Comparison of ENCODE assay signal across 26 cellular contexts in the genomic region with DNA sequence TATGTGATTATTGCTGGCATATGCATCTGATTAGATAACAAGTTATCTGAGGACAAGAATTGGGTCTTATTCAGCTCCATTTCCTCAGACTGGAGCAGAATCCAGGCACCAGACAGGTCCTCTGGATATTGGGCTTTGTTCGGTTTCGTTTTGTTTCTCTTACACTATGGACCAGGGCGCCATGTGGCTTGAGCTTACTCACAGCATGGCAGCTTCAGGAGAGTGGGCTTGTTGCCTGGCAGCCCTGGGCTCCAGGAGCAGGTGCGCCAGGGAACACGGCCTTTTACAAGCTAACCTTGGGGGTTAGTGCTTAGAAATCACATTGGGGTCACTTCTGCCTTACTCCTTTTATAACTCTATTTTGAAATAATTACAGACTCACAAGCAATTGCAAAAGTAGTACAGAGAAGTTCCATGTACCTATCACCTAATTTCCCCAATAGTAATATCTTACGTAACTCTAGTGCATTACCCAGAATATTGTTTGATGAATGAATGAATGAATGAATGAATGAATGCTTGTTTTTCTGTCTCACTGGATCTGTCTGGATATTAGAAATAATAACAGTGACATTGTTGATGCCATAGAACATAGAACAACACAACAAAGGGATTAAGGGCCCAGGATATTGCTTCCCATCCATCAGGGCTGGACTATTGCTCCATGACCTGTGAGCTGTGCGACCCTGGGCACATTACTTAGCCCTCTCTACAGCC. TPM values are rescaled to one million over a fixed set of nuclear protein-coding genes. Genes with fewer than 3 reads are reported as not detected.
DNase-seq lines count a peak whose midpoint lies in the region; ATAC-seq and TF ChIP-seq lines count a peak whose summit lies in the region.
"Had no signal": no experiment of that assay in that cellular context is flagged by ENCODE, and none has a peak within 500 bp of the region (broad histone marks: within the 10 kb centered on the region; RNA-seq: fewer than 3 reads in every experiment).

No MANE protein-coding gene starts in this region.

- H3K79me2 ChIP-seq in neural progenitor cell (ENCODE audit: low read depth): no peaks in the 10 kb centered on the region

- H3F3A ChIP-seq in neural progenitor cell (ENCODE audit: low read depth): no peaks in the 10 kb centered on the region

- intact Hi-C loops in natural killer cell (cut with micrococcal nuclease): no loop called here

- H3K27me3 Mint-ChIP-seq in natural killer cell (ENCODE audit: low read depth in 2 of 2): no peaks in the 10 kb centered on the region
- H3K27me3 Mint-ChIP-seq in natural killer cell treated with Interleukin-12 subunit alpha and Interleukin-12 subunit beta and Interleukin-15 and Interleukin-18, amount 100 ng/mL, for 72 hours: no peaks in the 10 kb centered on the region
- H3K27me3 Mint-ChIP-seq in neural progenitor cell (ENCODE audit: insufficient read depth, low read depth): peaks cover 23% of the 10 kb centered on the region
- H3K27me3 Mint-ChIP-seq in endodermal cell (ENCODE audit: insufficient read depth): no peaks in the 10 kb centered on the region

- H3K9me3 ChIP-seq in neural progenitor cell (ENCODE audit: low read depth) (no peaks in the 10 kb centered on the region), endodermal cell (ENCODE audit: control insufficient read depth, low read length) (no peaks in the 10 kb centered on the region)
- H3K9me3 ChIP-seq: A549, Caco-2, MG63 had no signal

- H3K4me1 Mint-ChIP-seq in natural killer cell (peaks cover 97 to 100% of the 10 kb centered on the region in 2 donors), neural progenitor cell (peaks cover 76% of the 10 kb centered on the region), endodermal cell (peaks cover 29% of the 10 kb centered on the region)
- H3K4me1 Mint-ChIP-seq in natural killer cell treated with Interleukin-12 subunit alpha and Interleukin-12 subunit beta and Interleukin-15 and Interleukin-18, amount 100 ng/mL, for 72 hours (ENCODE audit: low read depth in 2 of 2): peaks cover 81 to 84% of the 10 kb centered on the region in 2 donors

- H3K9ac ChIP-seq in neural progenitor cell (no peak overlapping the region), endodermal cell (ENCODE audit: extremely low read depth, low read length, poor library complexity, severe bottlenecking) (no peak overlapping the region)

- DNase-seq in natural killer cell (no peak), cerebellar cortex (ENCODE audit: low spot score) (peak; percentile 38), neural progenitor cell (ENCODE audit: low spot score) (no peak), endodermal cell (no peak), SHP77 treated with DMSO at 0.1 percent for 48 hours (lab: John Stamatoyannopoulos, UW) (no peak), ACHN (no peak)
- DNase-seq in natural killer cell treated with Interleukin-12 subunit alpha and Interleukin-12 subunit beta and Interleukin-15 and Interleukin-18, amount 100 ng/mL, for 72 hours (ENCODE audit: low spot score): no peak
- DNase-seq: C1 segment of cervical spinal cord; Caco-2; CD8-positive, alpha-beta T cell; DMS79; EL; GF-D8; H7; KG1; MG63; NCI-H1105 treated with DMSO at 0.1 percent for 48 hours; NCI-H146; NCI-H2029 treated with DMSO at 0.1 percent for 48 hours; NCI-H446 treated with DMSO at 0.1 percent for 48 hours; NCI-H526; Right ventricle myocardium superior; RPMI8226 had no signal

- no peak overlapping the region for H3K27ac ChIP-seq in neural progenitor cell
- no peak overlapping the region for H3K27ac ChIP-seq in endodermal cell (ENCODE audit: low read depth, low read length)
- H3K27ac ChIP-seq: A549 had no signal

- in situ Hi-C loops in ACHN (cut with HindIII; ENCODE audit: low pct_ligation_motif_present, low pct_unique_long_range_greater_than_20kb, low sequenced_read_pairs): no loop called here

- no peaks in the 10 kb centered on the region for H4K20me1 ChIP-seq in neural progenitor cell (ENCODE audit: low read depth)

- H3K36me3 Mint-ChIP-seq in natural killer cell (peaks cover 6% of the 10 kb centered on the region), neural progenitor cell (no peaks in the 10 kb centered on the region), endodermal cell (ENCODE audit: low read depth) (no peaks in the 10 kb centered on the region)
- no peaks in the 10 kb centered on the region for H3K36me3 Mint-ChIP-seq in natural killer cell treated with Interleukin-12 subunit alpha and Interleukin-12 subunit beta and Interleukin-15 and Interleukin-18, amount 100 ng/mL, for 72 hours
- H3K36me3 Mint-ChIP-seq: CD8-positive, alpha-beta T cell had no signal

- peaks cover 3% of the 10 kb centered on the region for H3K4me1 ChIP-seq in neural progenitor cell
- peaks cover 9% of the 10 kb centered on the region for H3K4me1 ChIP-seq in endodermal cell (ENCODE audit: control insufficient read depth, insufficient read depth, low read length)

- H3K27ac Mint-ChIP-seq in natural killer cell (peak overlapping the region; percentile 91 to 98), neural progenitor cell (peak overlapping the region; percentile 58), endodermal cell (no peak overlapping the region)
- H3K27ac Mint-ChIP-seq in natural killer cell treated with Interleukin-12 subunit alpha and Interleukin-12 subunit beta and Interleukin-15 and Interleukin-18, amount 100 ng/mL, for 72 hours: peak overlapping the region in 1 of 2 donors; percentile 7
- H3K27ac Mint-ChIP-seq: CD8-positive, alpha-beta T cell had no signal

- no peak overlapping the region for H3K4me3 ChIP-seq in neural progenitor cell
- H3K4me3 ChIP-seq in endodermal cell (ENCODE audit: low read length): no peak overlapping the region
- H3K4me3 ChIP-seq: A549, MG63 had no signal

- H3K36me3 ChIP-seq in neural progenitor cell (no peaks in the 10 kb centered on the region), endodermal cell (ENCODE audit: control insufficient read depth, insufficient read depth, low read length) (no peaks in the 10 kb centered on the region)
- H3K36me3 ChIP-seq: MG63 had no signal

- no peak for ATAC-seq in natural killer cell
- no peak for ATAC-seq in natural killer cell treated with Interleukin-12 subunit alpha and Interleukin-12 subunit beta and Interleukin-15 and Interleukin-18, amount 100 ng/mL, for 72 hours
- no peak for ATAC-seq in GM19023 (IDR thresholded peaks at IDR 0.05; ENCODE audit: unreplicated experiment)
- ATAC-seq: A549; CD8-positive, alpha-beta T cell had no signal

- no peak overlapping the region for H2AFZ ChIP-seq in neural progenitor cell (replicated peaks)

- H3K4me3 Mint-ChIP-seq in natural killer cell: peak overlapping the region; percentile 79
- H3K4me3 Mint-ChIP-seq in natural killer cell treated with Interleukin-12 subunit alpha and Interleukin-12 subunit beta and Interleukin-15 and Interleukin-18, amount 100 ng/mL, for 72 hours: no peak overlapping the region
- H3K4me3 Mint-ChIP-seq in neural progenitor cell: no peak overlapping the region
- H3K4me3 Mint-ChIP-seq in endodermal cell: no peak overlapping the region
- H3K4me3 Mint-ChIP-seq: CD8-positive, alpha-beta T cell had no signal

- TF ChIP-seq CTCF in natural killer cell (IDR thresholded peaks at IDR 0.05) (no peak), neural progenitor cell (IDR thresholded peaks at IDR 0.05) (no peak), endodermal cell (conservative IDR thresholded peaks at IDR 0.05) (no peak)

- H3K27me3 ChIP-seq in neural progenitor cell (no peaks in the 10 kb centered on the region), endodermal cell (ENCODE audit: control insufficient read depth, insufficient read depth, low read length, poor library complexity, severe bottlenecking) (no peaks in the 10 kb centered on the region)
- H3K27me3 ChIP-seq: MG63 had no signal

- no peaks in the 10 kb centered on the region for H3K9me3 Mint-ChIP-seq in natural killer cell
- H3K9me3 Mint-ChIP-seq in natural killer cell treated with Interleukin-12 subunit alpha and Interleukin-12 subunit beta and Interleukin-15 and Interleukin-18, amount 100 ng/mL, for 72 hours: peaks cover 5% of the 10 kb centered on the region
- peaks cover 6% of the 10 kb centered on the region for H3K9me3 Mint-ChIP-seq in neural progenitor cell
- H3K9me3 Mint-ChIP-seq in endodermal cell: no peaks in the 10 kb centered on the region
- H3K9me3 Mint-ChIP-seq: CD8-positive, alpha-beta T cell had no signal

- H3K4me2 ChIP-seq in neural progenitor cell: no peak overlapping the region
- H3K4me2 ChIP-seq: A549 had no signal

- 94 to 100% methylated on average over 2 to 7 of the region's 7 CpGs for WGBS in endodermal cell (ENCODE audit: insufficient coverage in 1 of 2, insufficient read length in 1 of 2), 2 experiments

RNA-seq across cellular contexts. Expression of gene CMKLR1, which starts 39.0 kb away (rescaled TPM):
- 10 to 100 TPM; 40.7 to 99.1 (median 63.2) TPM for total RNA-seq in natural killer cell
- 1 to 10 TPM in 1 of 2 donors, under 1 TPM in 1; 0.26 to 1.1 TPM for total RNA-seq in natural killer cell treated with Interleukin-12 subunit alpha and Interleukin-12 subunit beta and Interleukin-15 and Interleukin-18, amount 100 ng/mL, for 72 hours
- total RNA-seq in neural progenitor cell (ENCODE audit: low replicate concordance): 0.09 TPM in 1 of 2 replicates, not detected in the other
- total RNA-seq in endodermal cell: not detected
- 0.21 TPM for polyA plus RNA-seq in endodermal cell (2013, experiment 1 of 2)
- 0.25 TPM for polyA plus RNA-seq in endodermal cell (2013, experiment 2 of 2)
- total RNA-seq: Caco-2; CD8-positive, alpha-beta T cell; SK-MEL-5 had no signal
- polyA plus RNA-seq: A549 had no signal

Comparison
In these comparisons a context has a peak if more than half of its experiments do, and no peak if none do; other contexts are left out.
1. RNA of gene CMKLR1, which starts 39.0 kb away (total RNA-seq): 40.7 to 99.1 TPM in natural killer cell; 0.26 to 1.1 TPM in natural killer cell treated with Interleukin-12 subunit alpha and Interleukin-12 subunit beta and Interleukin-15 and Interleukin-18, amount 100 ng/mL, for 72 hours, not detected in endodermal cell and 0.09 TPM in neural progenitor cell; every median in the first group is over 10 times any median in the second.